In the genomic region with DNA sequence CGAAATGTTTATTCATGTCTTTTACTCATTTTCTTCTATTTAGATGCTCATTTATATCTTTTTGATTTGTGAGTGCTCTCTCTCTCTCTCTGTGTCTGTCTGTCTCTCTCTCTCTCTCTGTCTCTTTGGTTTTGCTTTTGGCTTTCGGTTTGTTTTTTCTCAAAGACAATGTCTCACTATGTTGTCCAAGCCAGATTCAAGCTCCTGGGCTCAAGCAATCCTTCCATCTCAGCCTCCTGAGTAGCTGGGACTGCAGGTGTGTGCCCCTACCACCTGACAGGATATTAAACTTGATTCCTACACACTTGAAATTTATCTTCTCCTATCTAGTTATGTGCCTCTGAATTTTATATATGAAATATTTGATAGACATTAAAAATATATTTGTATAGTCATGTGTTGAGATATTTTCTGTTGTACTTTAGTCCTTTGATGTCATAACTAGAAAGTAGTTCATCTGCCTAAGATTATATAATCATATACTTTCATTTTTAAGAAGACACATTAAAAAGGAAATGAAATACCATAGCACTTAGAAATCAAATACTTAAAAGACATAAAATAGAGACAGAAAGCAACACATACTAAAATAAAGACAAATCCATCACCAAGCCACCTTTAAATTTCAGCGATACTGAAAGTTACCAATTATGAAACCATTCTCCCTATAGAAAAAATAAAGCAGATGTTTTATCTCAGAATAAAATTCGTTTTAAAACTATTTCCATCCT, we compare ENCODE assay signal across 19 cellular contexts.
DNase-seq lines count a peak whose midpoint lies in the region; ATAC-seq, FAIRE-seq and TF ChIP-seq lines count a peak whose summit lies in the region.
"Had no signal": no experiment of that assay in that cellular context is flagged by ENCODE, and none has a peak within 500 bp of the region (broad histone marks: within the 10 kb centered on the region; RNA-seq: fewer than 3 reads in every experiment).

No MANE protein-coding gene starts in this region.

- H4K20me1 ChIP-seq in Karpas-422 (ENCODE audit: insufficient read depth, low read depth, low read length) (no peaks in the 10 kb centered on the region), H9 (ENCODE audit: control insufficient read depth, insufficient read depth, insufficient read length) (no peaks in the 10 kb centered on the region)

- no peak overlapping the region for H2BK5ac ChIP-seq in H9 (ENCODE audit: insufficient read length, low read length)
- H2BK5ac ChIP-seq in trophoblast cell (ENCODE audit: low read depth, low read length, poor library complexity), result no peak overlapping the region

- H3K9me2 ChIP-seq in Karpas-422 (replicated peaks; ENCODE audit: insufficient read depth, low read length), result no peaks in the 10 kb centered on the region

- no peak for TF ChIP-seq CTCF in H9 (conservative IDR thresholded peaks at IDR 0.05)

- H3K9ac ChIP-seq in Karpas-422 (ENCODE audit: low read length) (peak overlapping the region; percentile 77), H9 (ENCODE audit: extremely low read depth, insufficient read length, low read length) (no peak overlapping the region), trophoblast cell (ENCODE audit: low read length) (no peak overlapping the region)

- H3K4ac ChIP-seq in H9 (ENCODE audit: low read depth, low read length), result no peak overlapping the region
- no peak overlapping the region for H3K4ac ChIP-seq in trophoblast cell (ENCODE audit: low read depth, low read length)

- no peak overlapping the region for H4K5ac ChIP-seq in H9 (ENCODE audit: insufficient read length, low read depth, low read length)

- peak overlapping the region; percentile 61 to 85 (median 72) for H3K4me3 Mint-ChIP-seq in CD4-positive, CD25-positive, alpha-beta regulatory T cell
- peak overlapping the region; percentile 32 for H3K4me3 Mint-ChIP-seq in activated naive CD8-positive, alpha-beta T cell treated with anti-CD3 and anti-CD28 coated beads, Interleukin-2, amount 50 U/mL, for 24 hours
- H3K4me3 Mint-ChIP-seq in H9, result no peak overlapping the region
- H3K4me3 Mint-ChIP-seq: brain had no signal

- peak overlapping the region; percentile 76 for H3K27ac ChIP-seq in CD4-positive, CD25-positive, alpha-beta regulatory T cell (ENCODE audit: insufficient read depth, low read length, poor library complexity, severe bottlenecking)
- peak overlapping the region; percentile 99 for H3K27ac ChIP-seq in Karpas-422 (ENCODE audit: low read length)
- H3K27ac ChIP-seq in H9 (ENCODE audit: insufficient read length, low read depth, low read length), result no peak overlapping the region
- no peak overlapping the region for H3K27ac ChIP-seq in trophoblast cell (ENCODE audit: low read depth, low read length)

- H2BK120ac ChIP-seq in H9 (ENCODE audit: low read depth, low read length, poor library complexity, severe bottlenecking), result no peak overlapping the region
- no peak overlapping the region for H2BK120ac ChIP-seq in trophoblast cell (ENCODE audit: insufficient read depth, low read length, poor library complexity)

- TF ChIP-seq POLR2A in GM12891 (IDR thresholded peaks at IDR 0.05; ENCODE audit: low read depth, low read length), result no peak

- peak in 1 of 2 donors; percentile 7 for ATAC-seq in CD4-positive, CD25-positive, alpha-beta regulatory T cell (ENCODE audit: low read depth in 2 of 2)
- no peak for ATAC-seq in activated naive CD8-positive, alpha-beta T cell treated with anti-CD3 and anti-CD28 coated beads, Interleukin-2, amount 50 U/mL, for 24 hours
- ATAC-seq: heart left ventricle had no signal

- H3K14ac ChIP-seq in H9 (ENCODE audit: insufficient read depth, low read length), result no peak overlapping the region
- H3K14ac ChIP-seq in trophoblast cell (ENCODE audit: low read length), result no peak overlapping the region

- peaks cover 59% of the 10 kb centered on the region for H3K4me1 ChIP-seq in CD4-positive, CD25-positive, alpha-beta regulatory T cell (ENCODE audit: control insufficient read depth, insufficient read depth, low read length, poor library complexity, severe bottlenecking)
- H3K4me1 ChIP-seq in Karpas-422 (ENCODE audit: low read length) (peaks cover 99% of the 10 kb centered on the region), H9 (ENCODE audit: insufficient read depth, low read length) (peaks cover 5% of the 10 kb centered on the region; the same call in 1 of the 2 replicates), trophoblast cell (ENCODE audit: control insufficient read depth in 1 of 2, insufficient read depth in 2 of 2, low read length in 2 of 2) (no peaks in the 10 kb centered on the region)

- H2AK5ac ChIP-seq in H9 (ENCODE audit: insufficient read length, low read length) (no peak overlapping the region), trophoblast cell (ENCODE audit: low read length) (no peak overlapping the region)

- H3K79me1 ChIP-seq in H9 (ENCODE audit: insufficient read depth, low read depth, low read length, poor library complexity, severe bottlenecking) (no peaks in the 10 kb centered on the region), trophoblast cell (ENCODE audit: low read length) (no peaks in the 10 kb centered on the region)

- no peak overlapping the region for H3K56ac ChIP-seq in H9 (ENCODE audit: insufficient read length, low read depth, low read length)

- H3K27me3 Mint-ChIP-seq in CD4-positive, CD25-positive, alpha-beta regulatory T cell, result no peaks in the 10 kb centered on the region
- H3K27me3 Mint-ChIP-seq in activated naive CD8-positive, alpha-beta T cell treated with anti-CD3 and anti-CD28 coated beads, Interleukin-2, amount 50 U/mL, for 24 hours, result no peaks in the 10 kb centered on the region
- peaks cover 2% of the 10 kb centered on the region for H3K27me3 Mint-ChIP-seq in H9 (ENCODE audit: low read depth)
- H3K27me3 Mint-ChIP-seq: brain had no signal

- no peaks in the 10 kb centered on the region for H3K23me2 ChIP-seq in H9 (ENCODE audit: insufficient read length, low read depth, low read length, poor library complexity, severe bottlenecking)

- no peak overlapping the region for H3K23ac ChIP-seq in H9 (ENCODE audit: insufficient read length, low read depth, low read length)
- H3K23ac ChIP-seq in trophoblast cell (ENCODE audit: low read length), result no peak overlapping the region

- no peaks in the 10 kb centered on the region for H3K9me3 ChIP-seq in CD4-positive, CD25-positive, alpha-beta regulatory T cell (ENCODE audit: control insufficient read depth in 2 of 2, low read length in 2 of 2)
- H3K9me3 ChIP-seq in Karpas-422 (ENCODE audit: low read length) (no peaks in the 10 kb centered on the region), H9 (ENCODE audit: control insufficient read depth, low read depth, low read length) (no peaks in the 10 kb centered on the region), trophoblast cell (ENCODE audit: insufficient read depth, low read depth, low read length) (no peaks in the 10 kb centered on the region)

- DNase-seq in CD4-positive, CD25-positive, alpha-beta regulatory T cell, result peak in 2 of 3 donors; percentile 27 to 41
- no peak for DNase-seq in GM12891 (ENCODE audit: insufficient read length, low spot score)
- peak; percentile 69 for DNase-seq in Karpas-422
- DNase-seq in activated naive CD8-positive, alpha-beta T cell treated with anti-CD3 and anti-CD28 coated beads, Interleukin-2, amount 50 U/mL, for 24 hours, result no peak
- DNase-seq in NCI-H146 (lab: John Stamatoyannopoulos, UW), result no peak
- no peak for DNase-seq in H9
- no peak for DNase-seq in iPS-NIHi11 (ENCODE audit: low spot score)
- DNase-seq in trophoblast cell, result no peak
- DNase-seq: AML-193, DMS79, H7, heart left ventricle, KBM-7, midbrain, NCI-H1417, NCI-H446, OCI-M1 had no signal

- no peak overlapping the region for H2BK20ac ChIP-seq in H9 (ENCODE audit: low read depth, low read length, poor library complexity, severe bottlenecking)

- H3K18ac ChIP-seq in H9 (ENCODE audit: insufficient read length, low read depth, low read length) (no peak overlapping the region), trophoblast cell (ENCODE audit: low read length) (no peak overlapping the region)

- H3K4me1 Mint-ChIP-seq in CD4-positive, CD25-positive, alpha-beta regulatory T cell, result peaks cover 27 to 66% (median 54%) of the 10 kb centered on the region in 4 donors
- H3K4me1 Mint-ChIP-seq in activated naive CD8-positive, alpha-beta T cell treated with anti-CD3 and anti-CD28 coated beads, Interleukin-2, amount 50 U/mL, for 24 hours, result peaks cover 55% of the 10 kb centered on the region
- H3K4me1 Mint-ChIP-seq in H9, result peaks cover 19 to 23% of the 10 kb centered on the region in 2 experiments

- peak overlapping the region; percentile 75 for H3K4me3 ChIP-seq in CD4-positive, CD25-positive, alpha-beta regulatory T cell (ENCODE audit: low read depth, low read length)
- H3K4me3 ChIP-seq in Karpas-422 (ENCODE audit: low read length), result peak overlapping the region; percentile 56
- no peak overlapping the region for H3K4me3 ChIP-seq in trophoblast cell (ENCODE audit: low read depth, low read length)
- H3K4me3 ChIP-seq: heart left ventricle had no signal

- no peak overlapping the region for H2BK15ac ChIP-seq in H9 (ENCODE audit: low read depth, low read length)

- peak overlapping the region; percentile 82 for H3K4me2 ChIP-seq in Karpas-422 (ENCODE audit: low read depth, low read length, poor library complexity, severe bottlenecking)
- no peak overlapping the region for H3K4me2 ChIP-seq in H9 (ENCODE audit: insufficient read depth, insufficient read length, low read length)
- no peak overlapping the region for H3K4me2 ChIP-seq in trophoblast cell (ENCODE audit: low read length)

- H3K79me2 ChIP-seq in Karpas-422 (ENCODE audit: low read length) (no peaks in the 10 kb centered on the region), H9 (ENCODE audit: insufficient read depth, low read length) (no peaks in the 10 kb centered on the region), trophoblast cell (ENCODE audit: control insufficient read depth, insufficient read depth, low read length, poor library complexity) (no peaks in the 10 kb centered on the region)

- peak; percentile 33 for FAIRE-seq in GM12891 (lab: Jason Lieb, UNC)
- FAIRE-seq: keratinocyte had no signal

- no CpG with 5 or more reads among the region's 4 CpGs for WGBS in H9 (ENCODE audit: extremely low coverage, insufficient read length, low lambda C conversion rate)
- WGBS in trophoblast cell (ENCODE audit: extremely low coverage, insufficient coverage, insufficient read length), result no CpG with 5 or more reads among the region's 4 CpGs

- H2BK12ac ChIP-seq in H9 (ENCODE audit: insufficient read length, low read depth, low read length), result no peak overlapping the region
- H2BK12ac ChIP-seq in trophoblast cell (ENCODE audit: low read length), result no peak overlapping the region

- peak overlapping the region; percentile 93 to 96 (median 96) for H3K27ac Mint-ChIP-seq in CD4-positive, CD25-positive, alpha-beta regulatory T cell
- no peak overlapping the region for H3K27ac Mint-ChIP-seq in activated naive CD8-positive, alpha-beta T cell treated with anti-CD3 and anti-CD28 coated beads, Interleukin-2, amount 50 U/mL, for 24 hours
- no peak overlapping the region; a peak in 1 of 7 replicates for H3K27ac Mint-ChIP-seq in H9
- H3K27ac Mint-ChIP-seq: brain had no signal

- H4K8ac ChIP-seq in H9 (replicated peaks; ENCODE audit: insufficient read length, low read depth, low read length), result no peak overlapping the region
- no peak overlapping the region for H4K8ac ChIP-seq in trophoblast cell (ENCODE audit: low read depth, low read length)

- H4K91ac ChIP-seq in H9 (ENCODE audit: insufficient read length, low read depth, low read length) (no peak overlapping the region), trophoblast cell (ENCODE audit: low read depth, low read length) (no peak overlapping the region)

- no peak overlapping the region for H2AFZ ChIP-seq in Karpas-422 (ENCODE audit: low read length)
- H2AFZ ChIP-seq in H9 (ENCODE audit: low read length), result no peak overlapping the region
- H2AFZ ChIP-seq in trophoblast cell (ENCODE audit: insufficient read depth, low read length, poor library complexity), result no peak overlapping the region

- no peaks in the 10 kb centered on the region for H3K36me3 Mint-ChIP-seq in CD4-positive, CD25-positive, alpha-beta regulatory T cell
- H3K36me3 Mint-ChIP-seq in activated naive CD8-positive, alpha-beta T cell treated with anti-CD3 and anti-CD28 coated beads, Interleukin-2, amount 50 U/mL, for 24 hours (ENCODE audit: low read depth), result no peaks in the 10 kb centered on the region
- H3K36me3 Mint-ChIP-seq in H9 (ENCODE audit: insufficient read depth in 1 of 3, low read depth in 3 of 3), result no peaks in the 10 kb centered on the region; a peak in 1 of 7 replicates
- H3K36me3 Mint-ChIP-seq: brain had no signal

- H3K9me3 Mint-ChIP-seq in CD4-positive, CD25-positive, alpha-beta regulatory T cell, result peaks cover 0 to 2% (median 0%) of the 10 kb centered on the region in 7 donors
- H3K9me3 Mint-ChIP-seq in activated naive CD8-positive, alpha-beta T cell treated with anti-CD3 and anti-CD28 coated beads, Interleukin-2, amount 50 U/mL, for 24 hours, result no peaks in the 10 kb centered on the region
- no peaks in the 10 kb centered on the region for H3K9me3 Mint-ChIP-seq in H9

- H3T11ph ChIP-seq in H9 (ENCODE audit: low read length), result no peak overlapping the region

- no peaks in the 10 kb centered on the region for H3K27me3 ChIP-seq in CD4-positive, CD25-positive, alpha-beta regulatory T cell (ENCODE audit: control insufficient read depth, insufficient read depth, low read length)
- H3K27me3 ChIP-seq in Karpas-422 (ENCODE audit: low read length) (no peaks in the 10 kb centered on the region), H9 (ENCODE audit: insufficient read depth, low read length) (no peaks in the 10 kb centered on the region), trophoblast cell (ENCODE audit: insufficient read depth, low read length) (no peaks in the 10 kb centered on the region)
- H3K27me3 ChIP-seq: heart left ventricle had no signal

- no peak overlapping the region for H4K12ac ChIP-seq in trophoblast cell (ENCODE audit: low read depth, low read length)

- H3K36me3 ChIP-seq in CD4-positive, CD25-positive, alpha-beta regulatory T cell (ENCODE audit: control insufficient read depth, insufficient read depth, low read length), result no peaks in the 10 kb centered on the region
- no peaks in the 10 kb centered on the region; the same call in 1 of the 2 replicates for H3K36me3 ChIP-seq in Karpas-422 (ENCODE audit: insufficient read depth, low read length)
- H3K36me3 ChIP-seq in trophoblast cell (ENCODE audit: control insufficient read depth in 1 of 2, insufficient read depth in 2 of 2, low read length in 2 of 2), result no peaks in the 10 kb centered on the region
- H3K36me3 ChIP-seq: heart left ventricle had no signal

Comparison
In these comparisons a context has a peak if more than half of its experiments do, and no peak if none do; other contexts are left out.
1. DNase-seq: peak in CD4-positive, CD25-positive, alpha-beta regulatory T cell (2 of 3) and Karpas-422 (single experiment); none in GM12891 (single experiment), activated naive CD8-positive, alpha-beta T cell treated with anti-CD3 and anti-CD28 coated beads, Interleukin-2, amount 50 U/mL, for 24 hours (single experiment), NCI-H146 (single experiment), H9 (single experiment), iPS-NIHi11 (single experiment) and trophoblast cell (0 of 2).
2. H3K27ac ChIP-seq: peak in CD4-positive, CD25-positive, alpha-beta regulatory T cell (single experiment) and Karpas-422 (single experiment); none in H9 (single experiment) and trophoblast cell (single experiment).
3. H3K27ac Mint-ChIP-seq: peak in CD4-positive, CD25-positive, alpha-beta regulatory T cell (3 of 3); none in activated naive CD8-positive, alpha-beta T cell treated with anti-CD3 and anti-CD28 coated beads, Interleukin-2, amount 50 U/mL, for 24 hours (single experiment) and H9 (0 of 3).
4. H3K4me3 Mint-ChIP-seq: peak in CD4-positive, CD25-positive, alpha-beta regulatory T cell (4 of 4) and activated naive CD8-positive, alpha-beta T cell treated with anti-CD3 and anti-CD28 coated beads, Interleukin-2, amount 50 U/mL, for 24 hours (single experiment); none in H9 (0 of 2).